Comparison of ENCODE assay signal across 22 cellular contexts in the genomic region with DNA sequence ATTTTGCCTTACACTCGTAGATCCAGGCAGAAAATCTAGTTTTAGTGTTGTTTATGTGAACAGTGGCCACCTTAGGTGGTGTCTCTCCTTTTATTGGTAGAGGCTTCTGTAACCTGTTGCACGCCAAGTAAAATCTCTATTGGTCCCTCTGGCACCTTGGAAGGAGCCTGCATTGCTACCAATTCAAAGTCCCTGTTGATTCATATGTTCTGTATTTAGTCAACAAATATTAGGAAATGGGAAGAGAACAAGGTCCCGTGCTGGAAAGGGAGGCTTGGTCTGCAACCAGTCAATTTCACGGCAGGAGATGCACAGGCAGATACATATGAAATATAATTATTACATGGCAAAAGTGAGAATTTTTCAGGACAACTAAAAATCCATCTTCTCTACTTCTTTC. TPM values are rescaled to one million over a fixed set of nuclear protein-coding genes. Genes with fewer than 3 reads are reported as not detected.
A peak's percentile ranks its signal among the peaks of the same experiment; 100 is the strongest.
DNase-seq lines count a peak whose midpoint lies in the region; ATAC-seq and TF ChIP-seq lines count a peak whose summit lies in the region.
"Had no signal": no experiment of that assay in that cellular context is flagged by ENCODE, and none has a peak within 500 bp of the region (broad histone marks: within the 10 kb centered on the region; RNA-seq: fewer than 3 reads in every experiment).

No MANE protein-coding gene starts in this region.

- no peaks in the 10 kb centered on the region for H3K9me3 ChIP-seq in left ventricle myocardium inferior (replicated peaks)
- H3K9me3 ChIP-seq in liver (ENCODE audit: control insufficient read depth in 4 of 4, low read length in 3 of 4) = no peaks in the 10 kb centered on the region
- H3K9me3 ChIP-seq: A549, BE2C had no signal

- intact Hi-C loops in left ventricle myocardium inferior (cut with micrococcal nuclease) = no loop called here
- intact Hi-C loops in cardiac septum (cut with DNase I) = loop anchor here (10.0 kb wide), 1 partner anchor 743 kb away; a partner anchor contains a TSS
- intact Hi-C loops in left colon (cut with DNase I, micrococcal nuclease) = no loop called here

- peak; percentile 12 to 57 for TF ChIP-seq RAD21 in liver (IDR thresholded peaks at IDR 0.05)

- no peak overlapping the region for H3K4me3 ChIP-seq in left ventricle myocardium inferior
- peak overlapping the region in 1 of 3 donors; percentile 53 for H3K4me3 ChIP-seq in liver (ENCODE audit: low read depth in 1 of 3, low read length in 3 of 3)
- H3K4me3 ChIP-seq: A549; BLaER1 treated with 17β-estradiol and CSF1 and Interleukin-3, amounts not matched to agents 10 nM and 100 nM; GM23248 had no signal

- H3K36me3 ChIP-seq in left ventricle myocardium inferior (no peaks in the 10 kb centered on the region), liver (ENCODE audit: control insufficient read depth in 4 of 4, insufficient read depth in 3 of 4, low read depth in 1 of 4, low read length in 3 of 4) (no peaks in the 10 kb centered on the region)
- H3K36me3 ChIP-seq: BE2C; BLaER1 treated with 17β-estradiol and CSF1 and Interleukin-3, amounts not matched to agents 10 nM and 100 nM had no signal

- H3K27me3 ChIP-seq in left ventricle myocardium inferior (ENCODE audit: low read depth) (no peaks in the 10 kb centered on the region), liver (ENCODE audit: control insufficient read depth in 4 of 4, insufficient read depth in 4 of 4, low read length in 3 of 4) (no peaks in the 10 kb centered on the region)
- H3K27me3 ChIP-seq: BE2C; BLaER1 treated with 17β-estradiol and CSF1 and Interleukin-3, amounts not matched to agents 10 nM and 100 nM had no signal

- WGBS in liver = 34% methylated on average over 4 of the region's 4 CpGs

- H3K9ac ChIP-seq in liver (ENCODE audit: low read depth in 1 of 2, low read length in 2 of 2) = no peak overlapping the region
- H3K9ac ChIP-seq: BLaER1 treated with 17β-estradiol and CSF1 and Interleukin-3, amounts not matched to agents 10 nM and 100 nM; GM23248 had no signal

- H3K4me1 ChIP-seq in left ventricle myocardium inferior (peaks cover 14% of the 10 kb centered on the region), liver (ENCODE audit: control insufficient read depth in 4 of 4, insufficient read depth in 4 of 4, low read length in 3 of 4) (peaks cover 2 to 40% (median 14%) of the 10 kb centered on the region in 4 donors)
- H3K4me1 ChIP-seq: BE2C had no signal

- TF ChIP-seq CTCF in left ventricle myocardium inferior (IDR thresholded peaks at IDR 0.05; ENCODE audit: borderline replicate concordance) (no peak), liver (IDR thresholded peaks at IDR 0.05; ENCODE audit: low read depth, low read length, missing input control) (no peak)

- ATAC-seq in left colon = peak; percentile 21
- ATAC-seq: A549 had no signal

- DNase-seq in left ventricle myocardium inferior = no peak
- no peak for DNase-seq in cardiac septum (ENCODE audit: low spot score)
- no peak for DNase-seq in left colon
- DNase-seq in NOMO-1 treated with dmso at 0.1 percent for 144 hours (lab: John Stamatoyannopoulos, UW; ENCODE audit: unreplicated experiment) = no peak
- no peak for DNase-seq in SW 1271 (lab: John Stamatoyannopoulos, UW)
- no peak for DNase-seq in activated CD4-positive, CD25-positive, alpha-beta regulatory T cell treated with anti-CD3 and anti-CD28 coated beads, Interleukin-2, amount 50 U/mL, for 72 hours
- DNase-seq: 8988T; ACHN; AML-193; BE2C; Calu3; CD4-positive, alpha-beta memory T cell; COR-L47; DND-41; GM23248; H7; HCEC 1CT had no signal

- H3K27ac ChIP-seq in left ventricle myocardium inferior (replicated peaks) (peak overlapping the region; percentile 3), liver (ENCODE audit: low read depth in 1 of 2, low read length in 2 of 2) (peak overlapping the region; percentile 72 to 76)
- H3K27ac ChIP-seq: A549; BLaER1 treated with 17β-estradiol and CSF1 and Interleukin-3, amounts not matched to agents 10 nM and 100 nM; GM23248 had no signal

TF ChIP-seq in liver, 16 proteins besides CTCF, POLR2A, EP300 and RAD21:
- TF ChIP-seq NR2F2 (IDR thresholded peaks at IDR 0.05) = no peak
- TF ChIP-seq, protein P1, sequence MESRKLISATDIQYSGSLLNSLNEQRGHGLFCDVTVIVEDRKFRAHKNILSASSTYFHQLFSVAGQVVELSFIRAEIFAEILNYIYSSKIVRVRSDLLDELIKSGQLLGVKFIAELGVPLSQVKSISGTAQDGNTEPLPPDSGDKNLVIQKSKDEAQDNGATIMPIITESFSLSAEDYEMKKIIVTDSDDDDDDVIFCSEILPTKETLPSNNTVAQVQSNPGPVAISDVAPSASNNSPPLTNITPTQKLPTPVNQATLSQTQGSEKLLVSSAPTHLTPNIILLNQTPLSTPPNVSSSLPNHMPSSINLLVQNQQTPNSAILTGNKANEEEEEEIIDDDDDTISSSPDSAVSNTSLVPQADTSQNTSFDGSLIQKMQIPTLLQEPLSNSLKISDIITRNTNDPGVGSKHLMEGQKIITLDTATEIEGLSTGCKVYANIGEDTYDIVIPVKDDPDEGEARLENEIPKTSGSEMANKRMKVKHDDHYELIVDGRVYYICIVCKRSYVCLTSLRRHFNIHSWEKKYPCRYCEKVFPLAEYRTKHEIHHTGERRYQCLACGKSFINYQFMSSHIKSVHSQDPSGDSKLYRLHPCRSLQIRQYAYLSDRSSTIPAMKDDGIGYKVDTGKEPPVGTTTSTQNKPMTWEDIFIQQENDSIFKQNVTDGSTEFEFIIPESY (IDR thresholded peaks at IDR 0.05) = peak; percentile 40
- peak; percentile 66 for TF ChIP-seq HNF4G (IDR thresholded peaks at IDR 0.05)
- TF ChIP-seq, protein P2, sequence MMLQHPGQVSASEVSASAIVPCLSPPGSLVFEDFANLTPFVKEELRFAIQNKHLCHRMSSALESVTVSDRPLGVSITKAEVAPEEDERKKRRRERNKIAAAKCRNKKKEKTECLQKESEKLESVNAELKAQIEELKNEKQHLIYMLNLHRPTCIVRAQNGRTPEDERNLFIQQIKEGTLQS (IDR thresholded peaks at IDR 0.05) = peak; percentile 57
- TF ChIP-seq YY1 (IDR thresholded peaks at IDR 0.05) = peak; percentile 34
- TF ChIP-seq JUND (IDR thresholded peaks at IDR 0.05) = peak in 1 of 2 donors; percentile 70
- TF ChIP-seq FOXA2 (IDR thresholded peaks at IDR 0.05) = peak; percentile 61
- no peak for TF ChIP-seq GABPA (IDR thresholded peaks at IDR 0.05 in 1 of 2, conservative IDR thresholded peaks at IDR 0.05 in 1 of 2)
- peak; percentile 37 to 57 for TF ChIP-seq RXRA (IDR thresholded peaks at IDR 0.05)
- TF ChIP-seq FOXA1 (IDR thresholded peaks at IDR 0.05) = peak; percentile 63
- peak; percentile 33 for TF ChIP-seq TAF1 (conservative IDR thresholded peaks at IDR 0.05)
- TF ChIP-seq EGR1 (IDR thresholded peaks at IDR 0.05; ENCODE audit: low read depth in 2 of 2) = peak in 1 of 2 donors; percentile 23
- peak; percentile 85 to 93 for TF ChIP-seq HNF4A (conservative IDR thresholded peaks at IDR 0.05)
- TF ChIP-seq, protein P3, sequence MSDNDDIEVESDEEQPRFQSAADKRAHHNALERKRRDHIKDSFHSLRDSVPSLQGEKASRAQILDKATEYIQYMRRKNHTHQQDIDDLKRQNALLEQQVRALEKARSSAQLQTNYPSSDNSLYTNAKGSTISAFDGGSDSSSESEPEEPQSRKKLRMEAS (IDR thresholded peaks at IDR 0.05) = peak; percentile 48
- peak; percentile 84 for TF ChIP-seq SP1 (IDR thresholded peaks at IDR 0.05)
- TF ChIP-seq, protein P4, sequence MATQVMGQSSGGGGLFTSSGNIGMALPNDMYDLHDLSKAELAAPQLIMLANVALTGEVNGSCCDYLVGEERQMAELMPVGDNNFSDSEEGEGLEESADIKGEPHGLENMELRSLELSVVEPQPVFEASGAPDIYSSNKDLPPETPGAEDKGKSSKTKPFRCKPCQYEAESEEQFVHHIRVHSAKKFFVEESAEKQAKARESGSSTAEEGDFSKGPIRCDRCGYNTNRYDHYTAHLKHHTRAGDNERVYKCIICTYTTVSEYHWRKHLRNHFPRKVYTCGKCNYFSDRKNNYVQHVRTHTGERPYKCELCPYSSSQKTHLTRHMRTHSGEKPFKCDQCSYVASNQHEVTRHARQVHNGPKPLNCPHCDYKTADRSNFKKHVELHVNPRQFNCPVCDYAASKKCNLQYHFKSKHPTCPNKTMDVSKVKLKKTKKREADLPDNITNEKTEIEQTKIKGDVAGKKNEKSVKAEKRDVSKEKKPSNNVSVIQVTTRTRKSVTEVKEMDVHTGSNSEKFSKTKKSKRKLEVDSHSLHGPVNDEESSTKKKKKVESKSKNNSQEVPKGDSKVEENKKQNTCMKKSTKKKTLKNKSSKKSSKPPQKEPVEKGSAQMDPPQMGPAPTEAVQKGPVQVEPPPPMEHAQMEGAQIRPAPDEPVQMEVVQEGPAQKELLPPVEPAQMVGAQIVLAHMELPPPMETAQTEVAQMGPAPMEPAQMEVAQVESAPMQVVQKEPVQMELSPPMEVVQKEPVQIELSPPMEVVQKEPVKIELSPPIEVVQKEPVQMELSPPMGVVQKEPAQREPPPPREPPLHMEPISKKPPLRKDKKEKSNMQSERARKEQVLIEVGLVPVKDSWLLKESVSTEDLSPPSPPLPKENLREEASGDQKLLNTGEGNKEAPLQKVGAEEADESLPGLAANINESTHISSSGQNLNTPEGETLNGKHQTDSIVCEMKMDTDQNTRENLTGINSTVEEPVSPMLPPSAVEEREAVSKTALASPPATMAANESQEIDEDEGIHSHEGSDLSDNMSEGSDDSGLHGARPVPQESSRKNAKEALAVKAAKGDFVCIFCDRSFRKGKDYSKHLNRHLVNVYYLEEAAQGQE (IDR thresholded peaks at IDR 0.05) = peak; percentile 40
TF ChIP-seq in liver: peak in this region for 14.

RNA-seq across cellular contexts. Expression of a gene that starts 6.4 kb away (rescaled TPM):
- total RNA-seq in left ventricle myocardium inferior (33.4 TPM), cardiac septum (27.7 TPM), left colon (10 to 100 TPM; 27.1 to 31.0 TPM), liver (10 to 100 TPM; 18.4 to 76.4 TPM)
- polyA plus RNA-seq in liver = 10 to 100 TPM; 29.2 to 65.5 TPM

RNA-seq across cellular contexts. Expression of a gene that starts 15.4 kb away (rescaled TPM):
- total RNA-seq in left ventricle myocardium inferior (not detected), cardiac septum (not detected), left colon (1 to 10 TPM; 1.2 to 1.6 TPM), liver (1 to 10 TPM in 1 of 2 donors, not detected in 1; 5.4 TPM)
- polyA plus RNA-seq in liver = 10 to 100 TPM in 1 of 2 donors, 1 to 10 TPM in 1; 5.7 to 11.4 TPM
- total RNA-seq: Calu3; CD4-positive, alpha-beta memory T cell; GM23248; H1; H7 had no signal
- polyA plus RNA-seq: A549; CD14-positive monocyte; CD4-positive, alpha-beta memory T cell; GM23248; H1 had no signal
